ENCODE assay signal across 27 cellular contexts in genomic region chr3:123271466-123272159, GRCh38.
DNase-seq lines count a peak whose midpoint lies in the region; ATAC-seq, FAIRE-seq and TF ChIP-seq lines count a peak whose summit lies in the region.
"Had no signal": no experiment of that assay in that cellular context is flagged by ENCODE, and none has a peak within 500 bp of the region (broad histone marks: within the 10 kb centered on the region; RNA-seq: fewer than 3 reads in every experiment).

No MANE protein-coding gene starts in this region.

- H4K20me1 ChIP-seq in HepG2 (ENCODE audit: insufficient read depth, low read length) = no peaks in the 10 kb centered on the region

- POLR2A ChIA-PET in HepG2 (lab: Yijun Ruan, JAX) = no interaction called here

- WGBS in right lobe of liver (ENCODE audit: insufficient coverage, low coverage, low lambda C conversion rate, missing lambda C conversion rate) = 51% methylated on average over 5 of the region's 5 CpGs
- WGBS in HepG2 (ENCODE audit: low lambda C conversion rate) = 79% methylated on average over 5 of the region's 5 CpGs

- no peak overlapping the region for H3K9ac ChIP-seq in HepG2 (ENCODE audit: insufficient read depth, low read depth, low read length)

- intact Hi-C loops in right lobe of liver (cut with DNase I) (no loop called here), HepG2 (cut with micrococcal nuclease; ENCODE audit: unreplicated experiment) (no loop called here), uterus (cut with DNase I; ENCODE audit: low total_unique reads) (no loop called here)

- peaks cover 41% of the 10 kb centered on the region for H3K36me3 Mint-ChIP-seq in nephron (ENCODE audit: low read depth)

- no peak overlapping the region for H3K4me3 ChIP-seq in right lobe of liver
- H3K4me3 ChIP-seq in HepG2 (replicated peaks in 1 of 3; ENCODE audit: insufficient read depth in 1 of 3, low read depth in 2 of 3, low read length in 3 of 3) = no peak overlapping the region
- H3K4me3 ChIP-seq in fibroblast of the aortic adventitia (ENCODE audit: low read depth, low read length) = no peak overlapping the region
- H3K4me3 ChIP-seq in uterus = no peak overlapping the region
- H3K4me3 ChIP-seq: A549, GM12878, lung had no signal

- no peak for TF ChIP-seq POLR2A in right lobe of liver (IDR thresholded peaks at IDR 0.05)
- no peak for TF ChIP-seq POLR2A in HepG2 (IDR thresholded peaks at IDR 0.05; ENCODE audit: insufficient read depth in 1 of 2, low read depth in 2 of 2, low read length in 2 of 2)
- no peak for TF ChIP-seq POLR2A in uterus (IDR thresholded peaks at IDR 0.05)

- no peak for TF ChIP-seq EP300 in HepG2 (IDR thresholded peaks at IDR 0.05; ENCODE audit: low read depth in 2 of 2, low read length in 2 of 2)
- no peak for TF ChIP-seq EP300 in HepG2 (CRISPR knock-in tag; IDR thresholded peaks at IDR 0.05; ENCODE audit: borderline replicate concordance)

- H3K9me3 Mint-ChIP-seq in nephron = peaks cover 4% of the 10 kb centered on the region
- H3K9me3 Mint-ChIP-seq: activated CD4-positive, alpha-beta T cell treated with anti-CD3 and anti-CD28 coated beads, Interleukin-2, amount 10 ng/mL, durations not matched to agents 7 days and 5 days; activated naive CD8-positive, alpha-beta T cell treated with anti-CD3 and anti-CD28 coated beads, Interleukin-2, amount 10 ng/mL, durations not matched to agents 7 days and 5 days had no signal

- H3K4me2 ChIP-seq in HepG2 (ENCODE audit: low read depth, low read length) = no peak overlapping the region

- ATAC-seq in right lobe of liver = peak; percentile 25 to 57 (median 40)
- ATAC-seq in HepG2 = no peak
- no peak for ATAC-seq in HG03439 (IDR thresholded peaks at IDR 0.05; ENCODE audit: unreplicated experiment)
- ATAC-seq in HG02798 (IDR thresholded peaks at IDR 0.05; ENCODE audit: poor library complexity, unreplicated experiment) = no peak
- ATAC-seq: GM12878 had no signal

- TF ChIP-seq CTCF in right lobe of liver (IDR thresholded peaks at IDR 0.05) (no peak), HepG2 (CRISPR knock-in tag; IDR thresholded peaks at IDR 0.05) (no peak), fibroblast of the aortic adventitia (IDR thresholded peaks at IDR 0.05; ENCODE audit: insufficient read depth, low read length) (no peak), nephron (IDR thresholded peaks at IDR 0.05; ENCODE audit: unreplicated experiment in 3 of 3) (no peak), uterus (IDR thresholded peaks at IDR 0.05) (no peak)

- no peaks in the 10 kb centered on the region for H3K79me2 ChIP-seq in HepG2 (ENCODE audit: insufficient read depth, low read length)

- no peaks in the 10 kb centered on the region for H3K27me3 Mint-ChIP-seq in nephron (ENCODE audit: low read depth)
- H3K27me3 Mint-ChIP-seq: activated CD4-positive, alpha-beta T cell treated with anti-CD3 and anti-CD28 coated beads, Interleukin-2, amount 10 ng/mL, durations not matched to agents 7 days and 5 days; activated naive CD8-positive, alpha-beta T cell treated with anti-CD3 and anti-CD28 coated beads, Interleukin-2, amount 10 ng/mL, durations not matched to agents 7 days and 5 days; brain had no signal

- H3K27ac Mint-ChIP-seq in nephron = peak overlapping the region in 2 of 3 experiments; percentile 2 to 60
- H3K27ac Mint-ChIP-seq: activated CD4-positive, alpha-beta T cell treated with anti-CD3 and anti-CD28 coated beads, Interleukin-2, amount 10 ng/mL, durations not matched to agents 7 days and 5 days; activated naive CD8-positive, alpha-beta T cell treated with anti-CD3 and anti-CD28 coated beads, Interleukin-2, amount 10 ng/mL, durations not matched to agents 7 days and 5 days had no signal

- no peak overlapping the region for H3K4me3 Mint-ChIP-seq in nephron
- H3K4me3 Mint-ChIP-seq: activated CD4-positive, alpha-beta T cell treated with anti-CD3 and anti-CD28 coated beads, Interleukin-2, amount 10 ng/mL, durations not matched to agents 7 days and 5 days; activated naive CD8-positive, alpha-beta T cell treated with anti-CD3 and anti-CD28 coated beads, Interleukin-2, amount 10 ng/mL, durations not matched to agents 7 days and 5 days; brain had no signal

- no peak overlapping the region for H2AFZ ChIP-seq in HepG2 (ENCODE audit: low read length)

- no TSS peak for BruUV-seq in HepG2 (replicated peaks; lab: Mats Ljungman, UMichigan)

- no peak for TF ChIP-seq RAD21 in HepG2 (CRISPR knock-in tag; IDR thresholded peaks at IDR 0.05)

- peaks cover 12% of the 10 kb centered on the region for H3K4me1 Mint-ChIP-seq in nephron
- H3K4me1 Mint-ChIP-seq: activated CD4-positive, alpha-beta T cell treated with anti-CD3 and anti-CD28 coated beads, Interleukin-2, amount 10 ng/mL, durations not matched to agents 7 days and 5 days had no signal

- H3K27me3 ChIP-seq in right lobe of liver (no peaks in the 10 kb centered on the region), HepG2 (ENCODE audit: control insufficient read depth in 1 of 2, insufficient read depth in 2 of 2, low read length in 2 of 2) (no peaks in the 10 kb centered on the region), uterus (no peaks in the 10 kb centered on the region)

- FAIRE-seq in HepG2 (lab: Jason Lieb, UNC) = no peak
- FAIRE-seq: A549, colon, GM12878, islet of Langerhans had no signal

- peaks cover 0 to 3% (median 0%) of the 10 kb centered on the region in 4 donors for H3K4me1 ChIP-seq in right lobe of liver
- H3K4me1 ChIP-seq in HepG2 (ENCODE audit: insufficient read depth, low read length) = peaks cover 11% of the 10 kb centered on the region; the same call in 1 of the 2 replicates
- peaks cover 0 to 4% of the 10 kb centered on the region in 2 donors for H3K4me1 ChIP-seq in uterus

- no peak for DNase-seq in right lobe of liver
- DNase-seq in HepG2 (ENCODE audit: low spot score) = no peak
- peak; percentile 85 for DNase-seq in fibroblast of the aortic adventitia (ENCODE audit: low read depth)
- DNase-seq in uterus = peak; percentile 54 to 65
- no peak for DNase-seq in amniotic stem cell (lab: John Stamatoyannopoulos, UW)
- DNase-seq: activated CD4-positive, alpha-beta T cell treated with anti-CD3 and anti-CD28 coated beads, Interleukin-2, amount 10 ng/mL, durations not matched to agents 7 days and 5 days; activated CD8-positive, alpha-beta memory T cell treated with anti-CD3 and anti-CD28 coated beads, Interleukin-2, amount 50 U/mL, for 4 hours; activated naive CD8-positive, alpha-beta T cell treated with anti-CD3 and anti-CD28 coated beads, Interleukin-2, amount 10 ng/mL, durations not matched to agents 7 days and 5 days; COR-L47; DMS79 treated with DMSO at 0.1 percent for 48 hours; Kasumi-1; NCI-H1092; NCI-H187 treated with DMSO at 0.1 percent for 48 hours; NCI-H226; NCI-H82; nucleus accumbens; stimulated activated CD4-positive, alpha-beta T cell treated with anti-CD3 and anti-CD28 coated beads, Interleukin-15, amount 100 ng/mL, for 24 hours; stimulated activated CD8-positive, alpha-beta memory T cell treated with anti-CD3 and anti-CD28 coated beads, Interleukin-4, amount 100 ng/mL, for 48 hours had no signal

- H3K36me3 ChIP-seq in right lobe of liver (no peaks in the 10 kb centered on the region), HepG2 (replicated peaks in 1 of 2; ENCODE audit: control insufficient read depth in 1 of 2, insufficient read depth in 2 of 2, low read length in 2 of 2) (0 out of 5 replicates have a peak, but pooled peaks cover 0 to 5% of the 10 kb centered on the region in 2 experiments), uterus (no peaks in the 10 kb centered on the region)

- in situ Hi-C loops in HepG2 (cut with HindIII; ENCODE audit: extremely low pct_ligation_motif_present, low pct_unique_long_range_greater_than_20kb) = no loop called here

- H3K9me3 ChIP-seq in right lobe of liver (no peaks in the 10 kb centered on the region), HepG2 (ENCODE audit: low read length) (no peaks in the 10 kb centered on the region), uterus (no peaks in the 10 kb centered on the region)
- H3K9me3 ChIP-seq: A549 had no signal

- CTCF ChIA-PET in HepG2 (lab: Yijun Ruan, JAX; ENCODE audit: low intra/inter-chr PET ratio, low total read pairs) = no interaction called here

- no peak overlapping the region for H3K27ac ChIP-seq in right lobe of liver
- H3K27ac ChIP-seq in HepG2 (ENCODE audit: extremely low read length, insufficient read depth, low read length) = no peak overlapping the region
- peak overlapping the region in 1 of 2 donors; percentile 37 for H3K27ac ChIP-seq in uterus

TF ChIP-seq in HepG2, 621 proteins besides CTCF, POLR2A, EP300 and RAD21 (continues in another document):
- TF ChIP-seq ATAD3A (CRISPR knock-in tag; IDR thresholded peaks at IDR 0.05) (no peak), TEAD3 (CRISPR knock-in tag; optimal IDR thresholded peaks at IDR 0.05; ENCODE audit: borderline replicate concordance) (no peak), PHF21A (CRISPR knock-in tag; IDR thresholded peaks at IDR 0.05) (no peak), TSC22D2 (CRISPR knock-in tag; IDR thresholded peaks at IDR 0.05; ENCODE audit: borderline replicate concordance) (no peak)
- TF ChIP-seq, protein P1, sequence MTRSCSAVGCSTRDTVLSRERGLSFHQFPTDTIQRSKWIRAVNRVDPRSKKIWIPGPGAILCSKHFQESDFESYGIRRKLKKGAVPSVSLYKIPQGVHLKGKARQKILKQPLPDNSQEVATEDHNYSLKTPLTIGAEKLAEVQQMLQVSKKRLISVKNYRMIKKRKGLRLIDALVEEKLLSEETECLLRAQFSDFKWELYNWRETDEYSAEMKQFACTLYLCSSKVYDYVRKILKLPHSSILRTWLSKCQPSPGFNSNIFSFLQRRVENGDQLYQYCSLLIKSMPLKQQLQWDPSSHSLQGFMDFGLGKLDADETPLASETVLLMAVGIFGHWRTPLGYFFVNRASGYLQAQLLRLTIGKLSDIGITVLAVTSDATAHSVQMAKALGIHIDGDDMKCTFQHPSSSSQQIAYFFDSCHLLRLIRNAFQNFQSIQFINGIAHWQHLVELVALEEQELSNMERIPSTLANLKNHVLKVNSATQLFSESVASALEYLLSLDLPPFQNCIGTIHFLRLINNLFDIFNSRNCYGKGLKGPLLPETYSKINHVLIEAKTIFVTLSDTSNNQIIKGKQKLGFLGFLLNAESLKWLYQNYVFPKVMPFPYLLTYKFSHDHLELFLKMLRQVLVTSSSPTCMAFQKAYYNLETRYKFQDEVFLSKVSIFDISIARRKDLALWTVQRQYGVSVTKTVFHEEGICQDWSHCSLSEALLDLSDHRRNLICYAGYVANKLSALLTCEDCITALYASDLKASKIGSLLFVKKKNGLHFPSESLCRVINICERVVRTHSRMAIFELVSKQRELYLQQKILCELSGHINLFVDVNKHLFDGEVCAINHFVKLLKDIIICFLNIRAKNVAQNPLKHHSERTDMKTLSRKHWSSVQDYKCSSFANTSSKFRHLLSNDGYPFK (CRISPR knock-in tag; IDR thresholded peaks at IDR 0.05; ENCODE audit: borderline replicate concordance) = no peak

Comparison
In these comparisons a context has a peak if more than half of its experiments do, and no peak if none do; other contexts are left out.
1. ATAC-seq: peak in right lobe of liver (4 of 4); none in HepG2 (single experiment), HG03439 (single experiment) and HG02798 (single experiment).
2. DNase-seq: peak in fibroblast of the aortic adventitia (single experiment) and uterus (2 of 2); none in right lobe of liver (0 of 3), HepG2 (single experiment) and amniotic stem cell (single experiment).